In genomic region chr17:61368832-61369468, GRCh38 we compare ENCODE assay signal across 22 cellular contexts. TPM values are rescaled to one million over a fixed set of nuclear protein-coding genes. Genes with fewer than 3 reads are reported as not detected.
"Had no signal": no experiment of that assay in that cellular context is flagged by ENCODE, and none has a peak within 500 bp of the region (broad histone marks: within the 10 kb centered on the region; RNA-seq: fewer than 3 reads in every experiment).

No MANE protein-coding gene starts in this region.

- FAIRE-seq: pancreas had no signal

- H2AFZ ChIP-seq: hepatocyte had no signal

- DNase-seq: activated CD4-positive, alpha-beta memory T cell treated with anti-CD3 and anti-CD28 coated beads, Interleukin-2, amount 10 ng/mL, durations not matched to agents 7 days and 5 days; activated CD4-positive, alpha-beta T cell treated with anti-CD3 and anti-CD28 coated beads, Interleukin-2, amount 10 ng/mL, durations not matched to agents 24 days and 14 days; activated effector memory CD4-positive, alpha-beta T cell treated with anti-CD3 and anti-CD28 coated beads, Interleukin-2, amount 50 U/mL, for 16 hours; activated naive CD4-positive, alpha-beta T cell treated with anti-CD3 and anti-CD28 coated beads, Interleukin-2, amount 50 U/mL, for 16 hours; activated naive CD8-positive, alpha-beta T cell treated with anti-CD3 and anti-CD28 coated beads, Interleukin-2, amount 50 U/mL, for 24 hours; body of pancreas; effector CD8-positive, alpha-beta T cell; foreskin keratinocyte; glutamatergic neuron; immature natural killer cell; naive thymus-derived CD4-positive, alpha-beta T cell; pancreas; stimulated activated CD4-positive, alpha-beta T cell treated with anti-CD3 and anti-CD28 coated beads, Interleukin-4, amount 100 ng/mL, for 4 hours; stimulated activated naive CD8-positive, alpha-beta T cell treated with anti-CD3 and anti-CD28 coated beads, Interleukin-15, amount 100 ng/mL, for 72 hours; upper lobe of left lung had no signal

- H3K4me2 ChIP-seq: hepatocyte had no signal

- ATAC-seq: activated naive CD8-positive, alpha-beta T cell treated with anti-CD3 and anti-CD28 coated beads, Interleukin-2, amount 50 U/mL, for 24 hours; body of pancreas; foreskin keratinocyte; left lobe of liver; lower lobe of right lung; naive thymus-derived CD4-positive, alpha-beta T cell; pancreas; SK-N-SH treated with all-trans-retinoic acid at 6 μM for 48 hours; stimulated activated naive CD8-positive, alpha-beta T cell treated with anti-CD3 and anti-CD28 coated beads, Interleukin-15, amount 100 ng/mL, for 72 hours had no signal

- H3K27me3 ChIP-seq: body of pancreas, foreskin keratinocyte, hepatocyte, neutrophil, pancreas, upper lobe of left lung had no signal

- H3K27ac ChIP-seq: body of pancreas, foreskin keratinocyte, hepatocyte, lower lobe of right lung, neutrophil, pancreas, thoracic aorta, upper lobe of left lung had no signal

- H3K4me1 ChIP-seq: body of pancreas, foreskin keratinocyte, lower lobe of right lung, pancreas, upper lobe of left lung had no signal

- H3K36me3 ChIP-seq: lower lobe of right lung, neutrophil, pancreas, thoracic aorta, upper lobe of left lung had no signal

- H3K9me3 ChIP-seq: body of pancreas, lower lobe of right lung, neutrophil, pancreas, thoracic aorta, upper lobe of left lung had no signal

- H3K4me3 ChIP-seq: body of pancreas, hepatocyte, lower lobe of right lung, pancreas, thoracic aorta, upper lobe of left lung had no signal

- H3K79me2 ChIP-seq: hepatocyte had no signal

RNA-seq across cellular contexts. Expression of gene TBX2, which starts 30.7 kb away (rescaled TPM):
- total RNA-seq: activated CD4-positive, alpha-beta memory T cell treated with anti-CD3 and anti-CD28 coated beads, Interleukin-2, amount 10 ng/mL, durations not matched to agents 7 days and 5 days; activated CD4-positive, alpha-beta T cell treated with anti-CD3 and anti-CD28 coated beads, Interleukin-2, amount 10 ng/mL, durations not matched to agents 24 days and 14 days; foreskin keratinocyte; naive thymus-derived CD4-positive, alpha-beta T cell; T-helper 2 cell treated with Interferon-gamma antibody and Interleukin-4, amounts not matched to agents 100 ng/mL and 5 ng/mL, for 36 hours had no signal
- polyA plus RNA-seq: foreskin keratinocyte; immature natural killer cell; naive thymus-derived CD4-positive, alpha-beta T cell had no signal
